In the genomic region with DNA sequence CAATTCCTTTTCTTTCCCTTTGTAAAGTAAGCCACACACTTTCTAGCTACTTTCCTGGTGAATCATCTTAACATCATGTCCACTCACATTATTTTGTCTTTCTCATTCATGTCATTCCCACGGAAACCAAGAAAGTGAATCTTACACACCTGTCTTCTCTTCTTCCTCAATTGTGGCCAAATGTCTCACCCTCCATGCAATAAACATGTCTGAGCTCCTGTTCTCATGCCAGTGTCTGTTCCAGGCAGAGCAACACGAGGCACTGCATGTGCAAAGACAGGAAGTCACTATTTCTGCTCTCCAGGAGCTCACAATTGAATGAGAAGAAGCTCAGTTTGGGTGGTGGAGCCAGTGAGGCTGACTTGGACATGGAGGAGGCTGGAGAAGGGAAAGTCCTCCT, we compare ENCODE assay signal across 1 cellular context.
TF ChIP-seq lines count a peak whose summit lies in the region.

No MANE protein-coding gene starts in this region.

TF ChIP-seq in HepG2, 621 proteins besides CTCF, POLR2A, EP300 and RAD21:
- TF ChIP-seq, protein P1, sequence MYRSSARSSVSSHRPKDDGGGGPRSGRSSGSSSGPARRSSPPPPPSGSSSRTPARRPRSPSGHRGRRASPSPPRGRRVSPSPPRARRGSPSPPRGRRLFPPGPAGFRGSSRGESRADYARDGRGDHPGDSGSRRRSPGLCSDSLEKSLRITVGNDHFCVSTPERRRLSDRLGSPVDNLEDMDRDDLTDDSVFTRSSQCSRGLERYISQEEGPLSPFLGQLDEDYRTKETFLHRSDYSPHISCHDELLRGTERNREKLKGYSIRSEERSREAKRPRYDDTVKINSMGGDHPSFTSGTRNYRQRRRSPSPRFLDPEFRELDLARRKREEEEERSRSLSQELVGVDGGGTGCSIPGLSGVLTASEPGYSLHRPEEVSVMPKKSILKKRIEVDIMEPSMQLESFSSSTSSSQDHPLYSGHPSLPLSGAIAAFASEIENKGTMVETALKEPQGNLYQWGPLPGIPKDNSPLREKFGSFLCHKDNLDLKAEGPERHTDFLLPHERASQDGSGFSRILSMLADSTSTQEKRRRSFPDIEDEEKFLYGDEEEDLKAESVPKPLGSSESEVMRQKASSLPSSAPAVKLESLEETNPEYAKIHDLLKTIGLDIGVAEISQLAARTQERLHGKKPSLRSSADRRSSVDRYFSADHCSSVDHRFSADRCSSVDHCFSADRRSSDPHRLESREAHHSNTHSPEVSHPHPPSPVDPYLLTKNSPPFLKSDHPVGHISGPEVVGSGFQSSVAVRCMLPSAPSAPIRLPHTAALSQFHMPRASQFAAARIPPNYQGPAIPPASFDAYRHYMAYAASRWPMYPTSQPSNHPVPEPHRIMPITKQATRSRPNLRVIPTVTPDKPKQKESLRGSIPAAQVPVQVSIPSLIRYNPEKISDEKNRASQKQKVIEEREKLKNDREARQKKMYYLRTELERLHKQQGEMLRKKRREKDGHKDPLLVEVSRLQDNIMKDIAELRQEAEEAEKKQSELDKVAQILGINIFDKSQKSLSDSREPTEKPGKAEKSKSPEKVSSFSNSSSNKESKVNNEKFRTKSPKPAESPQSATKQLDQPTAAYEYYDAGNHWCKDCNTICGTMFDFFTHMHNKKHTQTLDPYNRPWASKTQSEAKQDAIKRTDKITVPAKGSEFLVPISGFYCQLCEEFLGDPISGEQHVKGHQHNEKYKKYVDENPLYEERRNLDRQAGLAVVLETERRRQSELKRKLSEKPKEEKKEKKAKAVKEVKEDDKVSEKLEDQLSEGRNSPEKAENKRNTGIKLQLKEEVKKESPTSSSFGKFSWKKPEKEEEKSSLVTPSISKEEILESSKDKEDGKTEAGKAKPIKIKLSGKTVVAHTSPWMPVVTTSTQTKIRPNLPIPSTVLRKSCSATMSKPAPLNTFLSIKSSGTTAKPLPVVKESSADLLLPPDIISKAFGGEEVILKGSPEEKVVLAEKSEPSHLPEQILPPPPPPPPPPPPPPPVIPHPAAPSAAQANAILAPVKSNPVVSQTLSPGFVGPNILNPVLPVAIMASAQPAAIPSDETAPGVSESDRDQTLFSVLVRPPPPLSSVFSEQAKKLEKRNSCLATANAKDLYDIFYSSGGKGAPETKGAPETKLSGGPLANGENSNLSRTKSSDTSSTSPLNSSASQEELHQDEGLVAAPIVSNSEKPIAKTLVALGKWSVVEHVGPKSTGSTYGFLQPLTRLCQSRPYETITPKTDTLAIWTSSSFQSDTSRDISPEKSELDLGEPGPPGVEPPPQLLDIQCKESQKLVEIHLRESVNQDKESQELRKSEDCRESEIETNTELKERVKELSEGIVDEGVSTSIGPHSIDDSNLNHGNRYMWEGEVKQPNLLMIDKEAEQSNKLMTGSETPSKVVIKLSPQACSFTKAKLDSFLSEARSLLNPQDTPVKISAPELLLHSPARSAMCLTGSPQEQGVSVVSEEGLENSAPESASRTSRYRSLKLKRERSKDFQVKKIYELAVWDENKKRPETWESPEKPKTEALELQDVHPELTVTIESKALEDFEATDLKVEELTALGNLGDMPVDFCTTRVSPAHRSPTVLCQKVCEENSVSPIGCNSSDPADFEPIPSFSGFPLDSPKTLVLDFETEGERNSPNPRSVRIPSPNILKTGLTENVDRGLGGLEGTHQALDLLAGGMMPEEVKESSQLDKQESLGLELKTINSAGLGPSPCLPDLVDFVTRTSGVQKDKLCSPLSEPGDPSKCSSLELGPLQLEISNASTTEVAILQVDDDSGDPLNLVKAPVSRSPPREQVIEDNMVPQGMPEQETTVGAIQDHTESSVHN (CRISPR knock-in tag; IDR thresholded peaks at IDR 0.05) = no peak
- TF ChIP-seq RFX5 (IDR thresholded peaks at IDR 0.05; ENCODE audit: low read depth, low read length) = no peak
- TF ChIP-seq ZNF530 (CRISPR knock-in tag; IDR thresholded peaks at IDR 0.05; ENCODE audit: low read depth) = no peak
- TF ChIP-seq IRX3 (CRISPR knock-in tag; IDR thresholded peaks at IDR 0.05; ENCODE audit: borderline replicate concordance, low read depth) = no peak
- TF ChIP-seq ZKSCAN8 (CRISPR knock-in tag; IDR thresholded peaks at IDR 0.05; ENCODE audit: borderline replicate concordance) = no peak
- TF ChIP-seq, protein P2, sequence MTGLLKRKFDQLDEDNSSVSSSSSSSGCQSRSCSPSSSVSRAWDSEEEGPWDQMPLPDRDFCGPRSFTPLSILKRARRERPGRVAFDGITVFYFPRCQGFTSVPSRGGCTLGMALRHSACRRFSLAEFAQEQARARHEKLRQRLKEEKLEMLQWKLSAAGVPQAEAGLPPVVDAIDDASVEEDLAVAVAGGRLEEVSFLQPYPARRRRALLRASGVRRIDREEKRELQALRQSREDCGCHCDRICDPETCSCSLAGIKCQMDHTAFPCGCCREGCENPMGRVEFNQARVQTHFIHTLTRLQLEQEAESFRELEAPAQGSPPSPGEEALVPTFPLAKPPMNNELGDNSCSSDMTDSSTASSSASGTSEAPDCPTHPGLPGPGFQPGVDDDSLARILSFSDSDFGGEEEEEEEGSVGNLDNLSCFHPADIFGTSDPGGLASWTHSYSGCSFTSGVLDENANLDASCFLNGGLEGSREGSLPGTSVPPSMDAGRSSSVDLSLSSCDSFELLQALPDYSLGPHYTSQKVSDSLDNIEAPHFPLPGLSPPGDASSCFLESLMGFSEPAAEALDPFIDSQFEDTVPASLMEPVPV (CRISPR knock-in tag; IDR thresholded peaks at IDR 0.05) = no peak
- TF ChIP-seq, protein P3, sequence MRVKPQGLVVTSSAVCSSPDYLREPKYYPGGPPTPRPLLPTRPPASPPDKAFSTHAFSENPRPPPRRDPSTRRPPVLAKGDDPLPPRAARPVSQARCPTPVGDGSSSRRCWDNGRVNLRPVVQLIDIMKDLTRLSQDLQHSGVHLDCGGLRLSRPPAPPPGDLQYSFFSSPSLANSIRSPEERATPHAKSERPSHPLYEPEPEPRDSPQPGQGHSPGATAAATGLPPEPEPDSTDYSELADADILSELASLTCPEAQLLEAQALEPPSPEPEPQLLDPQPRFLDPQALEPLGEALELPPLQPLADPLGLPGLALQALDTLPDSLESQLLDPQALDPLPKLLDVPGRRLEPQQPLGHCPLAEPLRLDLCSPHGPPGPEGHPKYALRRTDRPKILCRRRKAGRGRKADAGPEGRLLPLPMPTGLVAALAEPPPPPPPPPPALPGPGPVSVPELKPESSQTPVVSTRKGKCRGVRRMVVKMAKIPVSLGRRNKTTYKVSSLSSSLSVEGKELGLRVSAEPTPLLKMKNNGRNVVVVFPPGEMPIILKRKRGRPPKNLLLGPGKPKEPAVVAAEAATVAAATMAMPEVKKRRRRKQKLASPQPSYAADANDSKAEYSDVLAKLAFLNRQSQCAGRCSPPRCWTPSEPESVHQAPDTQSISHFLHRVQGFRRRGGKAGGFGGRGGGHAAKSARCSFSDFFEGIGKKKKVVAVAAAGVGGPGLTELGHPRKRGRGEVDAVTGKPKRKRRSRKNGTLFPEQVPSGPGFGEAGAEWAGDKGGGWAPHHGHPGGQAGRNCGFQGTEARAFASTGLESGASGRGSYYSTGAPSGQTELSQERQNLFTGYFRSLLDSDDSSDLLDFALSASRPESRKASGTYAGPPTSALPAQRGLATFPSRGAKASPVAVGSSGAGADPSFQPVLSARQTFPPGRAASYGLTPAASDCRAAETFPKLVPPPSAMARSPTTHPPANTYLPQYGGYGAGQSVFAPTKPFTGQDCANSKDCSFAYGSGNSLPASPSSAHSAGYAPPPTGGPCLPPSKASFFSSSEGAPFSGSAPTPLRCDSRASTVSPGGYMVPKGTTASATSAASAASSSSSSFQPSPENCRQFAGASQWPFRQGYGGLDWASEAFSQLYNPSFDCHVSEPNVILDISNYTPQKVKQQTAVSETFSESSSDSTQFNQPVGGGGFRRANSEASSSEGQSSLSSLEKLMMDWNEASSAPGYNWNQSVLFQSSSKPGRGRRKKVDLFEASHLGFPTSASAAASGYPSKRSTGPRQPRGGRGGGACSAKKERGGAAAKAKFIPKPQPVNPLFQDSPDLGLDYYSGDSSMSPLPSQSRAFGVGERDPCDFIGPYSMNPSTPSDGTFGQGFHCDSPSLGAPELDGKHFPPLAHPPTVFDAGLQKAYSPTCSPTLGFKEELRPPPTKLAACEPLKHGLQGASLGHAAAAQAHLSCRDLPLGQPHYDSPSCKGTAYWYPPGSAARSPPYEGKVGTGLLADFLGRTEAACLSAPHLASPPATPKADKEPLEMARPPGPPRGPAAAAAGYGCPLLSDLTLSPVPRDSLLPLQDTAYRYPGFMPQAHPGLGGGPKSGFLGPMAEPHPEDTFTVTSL (CRISPR knock-in tag; IDR thresholded peaks at IDR 0.05; ENCODE audit: borderline replicate concordance) = no peak
- no peak for TF ChIP-seq ATF1 (CRISPR knock-in tag; IDR thresholded peaks at IDR 0.05)
- no peak for TF ChIP-seq FOXK2 (IDR thresholded peaks at IDR 0.05)
- no peak for TF ChIP-seq NCOA2 (CRISPR knock-in tag; IDR thresholded peaks at IDR 0.05)
- no peak for TF ChIP-seq NCOA5 (CRISPR knock-in tag; IDR thresholded peaks at IDR 0.05)
- no peak for TF ChIP-seq GATAD2A (CRISPR knock-in tag; IDR thresholded peaks at IDR 0.05)
- TF ChIP-seq, protein P4, sequence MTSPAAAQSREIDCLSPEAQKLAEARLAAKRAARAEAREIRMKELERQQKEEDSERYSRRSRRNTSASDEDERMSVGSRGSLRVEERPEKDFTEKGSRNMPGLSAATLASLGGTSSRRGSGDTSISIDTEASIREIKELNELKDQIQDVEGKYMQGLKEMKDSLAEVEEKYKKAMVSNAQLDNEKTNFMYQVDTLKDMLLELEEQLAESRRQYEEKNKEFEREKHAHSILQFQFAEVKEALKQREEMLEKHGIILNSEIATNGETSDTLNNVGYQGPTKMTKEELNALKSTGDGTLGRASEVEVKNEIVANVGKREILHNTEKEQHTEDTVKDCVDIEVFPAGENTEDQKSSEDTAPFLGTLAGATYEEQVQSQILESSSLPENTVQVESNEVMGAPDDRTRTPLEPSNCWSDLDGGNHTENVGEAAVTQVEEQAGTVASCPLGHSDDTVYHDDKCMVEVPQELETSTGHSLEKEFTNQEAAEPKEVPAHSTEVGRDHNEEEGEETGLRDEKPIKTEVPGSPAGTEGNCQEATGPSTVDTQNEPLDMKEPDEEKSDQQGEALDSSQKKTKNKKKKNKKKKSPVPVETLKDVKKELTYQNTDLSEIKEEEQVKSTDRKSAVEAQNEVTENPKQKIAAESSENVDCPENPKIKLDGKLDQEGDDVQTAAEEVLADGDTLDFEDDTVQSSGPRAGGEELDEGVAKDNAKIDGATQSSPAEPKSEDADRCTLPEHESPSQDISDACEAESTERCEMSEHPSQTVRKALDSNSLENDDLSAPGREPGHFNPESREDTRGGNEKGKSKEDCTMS (CRISPR knock-in tag; conservative IDR thresholded peaks at IDR 0.05) = no peak
- TF ChIP-seq, protein P5, sequence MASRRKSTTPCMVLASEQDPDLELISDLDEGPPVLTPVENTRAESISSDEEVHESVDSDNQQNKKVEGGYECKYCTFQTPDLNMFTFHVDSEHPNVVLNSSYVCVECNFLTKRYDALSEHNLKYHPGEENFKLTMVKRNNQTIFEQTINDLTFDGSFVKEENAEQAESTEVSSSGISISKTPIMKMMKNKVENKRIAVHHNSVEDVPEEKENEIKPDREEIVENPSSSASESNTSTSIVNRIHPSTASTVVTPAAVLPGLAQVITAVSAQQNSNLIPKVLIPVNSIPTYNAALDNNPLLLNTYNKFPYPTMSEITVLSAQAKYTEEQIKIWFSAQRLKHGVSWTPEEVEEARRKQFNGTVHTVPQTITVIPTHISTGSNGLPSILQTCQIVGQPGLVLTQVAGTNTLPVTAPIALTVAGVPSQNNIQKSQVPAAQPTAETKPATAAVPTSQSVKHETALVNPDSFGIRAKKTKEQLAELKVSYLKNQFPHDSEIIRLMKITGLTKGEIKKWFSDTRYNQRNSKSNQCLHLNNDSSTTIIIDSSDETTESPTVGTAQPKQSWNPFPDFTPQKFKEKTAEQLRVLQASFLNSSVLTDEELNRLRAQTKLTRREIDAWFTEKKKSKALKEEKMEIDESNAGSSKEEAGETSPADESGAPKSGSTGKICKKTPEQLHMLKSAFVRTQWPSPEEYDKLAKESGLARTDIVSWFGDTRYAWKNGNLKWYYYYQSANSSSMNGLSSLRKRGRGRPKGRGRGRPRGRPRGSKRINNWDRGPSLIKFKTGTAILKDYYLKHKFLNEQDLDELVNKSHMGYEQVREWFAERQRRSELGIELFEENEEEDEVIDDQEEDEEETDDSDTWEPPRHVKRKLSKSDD (CRISPR knock-in tag; IDR thresholded peaks at IDR 0.05; ENCODE audit: low read depth) = no peak
